25 cellular contexts compared by ENCODE assay signal in genomic region chr1:12359734-12360133, GRCh38.
A peak's percentile ranks its signal among the peaks of the same experiment; 100 is the strongest.
DNase-seq lines count a peak whose midpoint lies in the region; ATAC-seq and TF ChIP-seq lines count a peak whose summit lies in the region.
"Had no signal": no experiment of that assay in that cellular context is flagged by ENCODE, and none has a peak within 500 bp of the region (broad histone marks: within the 10 kb centered on the region; RNA-seq: fewer than 3 reads in every experiment).

No MANE protein-coding gene starts in this region.

- H3K4me3 Mint-ChIP-seq in CD4-positive, CD25-positive, alpha-beta regulatory T cell, result no peak overlapping the region
- H3K4me3 Mint-ChIP-seq in progenitor cell of endocrine pancreas (ENCODE audit: low read depth), result no peak overlapping the region
- H3K4me3 Mint-ChIP-seq: CD14-positive monocyte had no signal

- peaks cover 81% of the 10 kb centered on the region for H3K36me3 ChIP-seq in CD4-positive, CD25-positive, alpha-beta regulatory T cell (ENCODE audit: control insufficient read depth, insufficient read depth, low read length)
- H3K36me3 ChIP-seq in MM.1S (replicated peaks; ENCODE audit: insufficient read depth, low read length), result no peaks in the 10 kb centered on the region; the same call in 1 of the 2 replicates

- H3K27me3 ChIP-seq in CD4-positive, CD25-positive, alpha-beta regulatory T cell (ENCODE audit: control insufficient read depth, insufficient read depth, low read length), result no peaks in the 10 kb centered on the region
- H3K27me3 ChIP-seq in MM.1S (replicated peaks; ENCODE audit: insufficient read depth, low read length) (no peaks in the 10 kb centered on the region), dorsolateral prefrontal cortex (no peaks in the 10 kb centered on the region)
- H3K27me3 ChIP-seq: vagina had no signal

- H3K4me1 Mint-ChIP-seq in CD4-positive, CD25-positive, alpha-beta regulatory T cell, result peaks cover 0 to 21% (median 12%) of the 10 kb centered on the region in 4 donors
- peaks cover 34% of the 10 kb centered on the region for H3K4me1 Mint-ChIP-seq in progenitor cell of endocrine pancreas (ENCODE audit: low read depth)
- H3K4me1 Mint-ChIP-seq: CD14-positive monocyte had no signal

- peaks cover 63% of the 10 kb centered on the region for H3K36me3 Mint-ChIP-seq in CD4-positive, CD25-positive, alpha-beta regulatory T cell
- peaks cover 38% of the 10 kb centered on the region for H3K36me3 Mint-ChIP-seq in progenitor cell of endocrine pancreas (ENCODE audit: insufficient read depth)

- H4K20me1 ChIP-seq in MM.1S (ENCODE audit: insufficient read depth, low read length), result no peaks in the 10 kb centered on the region

- H3K4me3 ChIP-seq in CD4-positive, CD25-positive, alpha-beta regulatory T cell (ENCODE audit: low read depth, low read length), result no peak overlapping the region
- H3K4me3 ChIP-seq in MM.1S (ENCODE audit: low read length) (no peak overlapping the region), dorsolateral prefrontal cortex (no peak overlapping the region)
- H3K4me3 ChIP-seq: K562, SK-N-MC, smooth muscle cell, vagina had no signal

- H3K27me3 Mint-ChIP-seq in CD4-positive, CD25-positive, alpha-beta regulatory T cell, result no peaks in the 10 kb centered on the region
- H3K27me3 Mint-ChIP-seq in progenitor cell of endocrine pancreas, result no peaks in the 10 kb centered on the region

- intact Hi-C loops in dorsolateral prefrontal cortex (cut with DNase I), result no loop called here

- no peaks in the 10 kb centered on the region for H3K4me1 ChIP-seq in CD4-positive, CD25-positive, alpha-beta regulatory T cell (ENCODE audit: control insufficient read depth, insufficient read depth, low read length, poor library complexity, severe bottlenecking)
- peaks cover 20% of the 10 kb centered on the region for H3K4me1 ChIP-seq in MM.1S (ENCODE audit: low read length)

- no peaks in the 10 kb centered on the region for H3K9me3 ChIP-seq in CD4-positive, CD25-positive, alpha-beta regulatory T cell (ENCODE audit: control insufficient read depth in 2 of 2, low read length in 2 of 2)
- H3K9me3 ChIP-seq in MM.1S (replicated peaks; ENCODE audit: insufficient read depth, low read length), result no peaks in the 10 kb centered on the region
- H3K9me3 ChIP-seq: vagina had no signal

- no peak for TF ChIP-seq CTCF in MM.1S (IDR thresholded peaks at IDR 0.05; ENCODE audit: low read length)
- TF ChIP-seq CTCF in progenitor cell of endocrine pancreas (IDR thresholded peaks at IDR 0.05; ENCODE audit: unreplicated experiment), result no peak
- no peak for TF ChIP-seq CTCF in dorsolateral prefrontal cortex (IDR thresholded peaks at IDR 0.05 in 54 of 56, conservative IDR thresholded peaks at IDR 0.05 in 2 of 56; ENCODE audit: low read depth in 1 of 56, partially characterized antibody in 56 of 56)

- H3K27ac ChIP-seq in CD4-positive, CD25-positive, alpha-beta regulatory T cell (ENCODE audit: insufficient read depth, low read length, poor library complexity, severe bottlenecking), result no peak overlapping the region
- H3K27ac ChIP-seq in MM.1S (ENCODE audit: low read length) (no peak overlapping the region), dorsolateral prefrontal cortex (peak overlapping the region in 6 of 59 donors; percentile 10 to 46 (median 36))
- H3K27ac ChIP-seq: SK-N-MC, vagina had no signal

- no peak for ATAC-seq in CD4-positive, CD25-positive, alpha-beta regulatory T cell (ENCODE audit: low read depth in 2 of 2)
- ATAC-seq in esophagus mucosa (peak; percentile 84), GM18520 (IDR thresholded peaks at IDR 0.05; ENCODE audit: unreplicated experiment) (no peak)
- ATAC-seq: K562 had no signal

- H3K9ac ChIP-seq in MM.1S (ENCODE audit: low read length), result no peak overlapping the region

- peak in 1 of 3 donors; percentile 59 for DNase-seq in CD4-positive, CD25-positive, alpha-beta regulatory T cell
- DNase-seq in MM.1S, result peak; percentile 76
- DNase-seq in progenitor cell of endocrine pancreas (ENCODE audit: low spot score, unreplicated experiment), result no peak
- DNase-seq in dorsolateral prefrontal cortex, result no peak
- no peak for DNase-seq in GDM1 (lab: John Stamatoyannopoulos, UW)
- DNase-seq: activated CD4-positive, alpha-beta T cell treated with anti-CD3 and anti-CD28 coated beads, Interleukin-2, amount 50 U/mL, for 1 hour; activated effector memory CD4-positive, alpha-beta T cell treated with anti-CD3 and anti-CD28 coated beads, Interleukin-2, amount 50 U/mL, for 16 hours; amygdala; caudate nucleus; dermis blood vessel endothelial cell; H7; mesenchymal stem cell; NCI-H146; NCI-H2171 treated with DMSO at 0.1 percent for 48 hours; NCI-H526; nucleus accumbens; stimulated activated CD4-positive, alpha-beta T cell treated with anti-CD3 and anti-CD28 coated beads, Interleukin-2, amount 100 ng/mL, for 24 hours; substantia nigra had no signal

- H2AFZ ChIP-seq in MM.1S (ENCODE audit: low read length), result no peak overlapping the region

- no peaks in the 10 kb centered on the region for H3K79me2 ChIP-seq in MM.1S (ENCODE audit: low read length)

- peaks cover 11% of the 10 kb centered on the region for H3F3A ChIP-seq in MM.1S (ENCODE audit: insufficient read depth, low read length)

- H3K9me3 Mint-ChIP-seq in CD4-positive, CD25-positive, alpha-beta regulatory T cell, result peaks cover 0 to 1% (median 0%) of the 10 kb centered on the region in 7 donors
- no peaks in the 10 kb centered on the region for H3K9me3 Mint-ChIP-seq in progenitor cell of endocrine pancreas (ENCODE audit: low read depth)
- H3K9me3 Mint-ChIP-seq: CD14-positive monocyte had no signal

- peak overlapping the region; percentile 9 to 35 (median 27) for H3K27ac Mint-ChIP-seq in CD4-positive, CD25-positive, alpha-beta regulatory T cell
- H3K27ac Mint-ChIP-seq in progenitor cell of endocrine pancreas, result peak overlapping the region; percentile 19

- H3K9me2 ChIP-seq in MM.1S (replicated peaks; ENCODE audit: insufficient read depth, low read length), result no peaks in the 10 kb centered on the region

- H3K4me2 ChIP-seq in MM.1S (ENCODE audit: low read depth, low read length), result peak overlapping the region; percentile 17; the same call in 1 of the 2 replicates
- H3K4me2 ChIP-seq: smooth muscle cell had no signal
